ENCODE assay signal across 16 cellular contexts in the genomic region with DNA sequence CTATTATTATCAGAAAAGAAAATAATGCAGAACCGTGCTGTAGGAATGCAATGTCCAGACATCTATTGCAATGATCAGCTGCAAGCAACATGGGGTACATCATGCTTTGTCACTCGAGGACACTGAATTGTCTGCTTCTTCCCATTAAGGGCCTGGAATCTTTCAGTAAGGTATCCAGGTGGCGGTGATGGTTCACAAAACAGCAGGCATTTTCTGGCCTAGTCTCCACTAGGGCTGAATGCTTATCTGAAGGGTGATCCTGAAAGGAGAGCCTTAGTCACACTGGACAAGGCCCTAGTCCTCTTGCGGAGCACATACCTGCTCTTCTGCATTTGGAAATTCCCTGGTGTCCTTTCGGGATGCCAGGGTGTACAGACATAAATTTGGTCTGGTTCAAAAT. TPM values are rescaled to one million over a fixed set of nuclear protein-coding genes. Genes with fewer than 3 reads are reported as not detected.
DNase-seq lines count a peak whose midpoint lies in the region; TF ChIP-seq lines count a peak whose summit lies in the region.
"Had no signal": no experiment of that assay in that cellular context is flagged by ENCODE, and none has a peak within 500 bp of the region (broad histone marks: within the 10 kb centered on the region; RNA-seq: fewer than 3 reads in every experiment).

No MANE protein-coding gene starts in this region.

- H3K4me1 Mint-ChIP-seq in nephron = peaks cover 79% of the 10 kb centered on the region

- TF ChIP-seq CTCF in BE2C (IDR thresholded peaks at IDR 0.05; ENCODE audit: low read depth, low read length) = peak; percentile 21
- no peak for TF ChIP-seq CTCF in VCaP (conservative IDR thresholded peaks at IDR 0.05)
- TF ChIP-seq CTCF in hepatocyte (IDR thresholded peaks at IDR 0.05; ENCODE audit: poor library complexity) = no peak
- no peak for TF ChIP-seq CTCF in nephron (IDR thresholded peaks at IDR 0.05; ENCODE audit: unreplicated experiment in 3 of 3)

- H3K9me3 ChIP-seq in BE2C = no peaks in the 10 kb centered on the region
- no peaks in the 10 kb centered on the region for H3K9me3 ChIP-seq in hepatocyte (ENCODE audit: low read depth)
- H3K9me3 ChIP-seq: SJSA1 had no signal

- WGBS in hepatocyte (ENCODE audit: low lambda C conversion rate, missing lambda C conversion rate) = 65% methylated on average over 5 of the region's 5 CpGs

- peaks cover 25% of the 10 kb centered on the region for H3K36me3 ChIP-seq in BE2C
- no peaks in the 10 kb centered on the region for H3K36me3 ChIP-seq in hepatocyte (replicated peaks; ENCODE audit: insufficient read depth, low read depth)
- H3K36me3 ChIP-seq: SJSA1 had no signal

- no peaks in the 10 kb centered on the region for H3K9me3 Mint-ChIP-seq in nephron

- peaks cover 35% of the 10 kb centered on the region for H3K4me1 ChIP-seq in BE2C
- H3K4me1 ChIP-seq in hepatocyte (ENCODE audit: insufficient read depth) = peaks cover 22% of the 10 kb centered on the region
- H3K4me1 ChIP-seq: SJSA1 had no signal

- H3K27ac ChIP-seq in VCaP = peak overlapping the region; percentile 43; the same call in 1 of the 2 replicates
- H3K27ac ChIP-seq in hepatocyte = peak overlapping the region; percentile 52
- H3K27ac ChIP-seq: GM23248, SJSA1 had no signal

- no peak overlapping the region for H3K4me3 Mint-ChIP-seq in nephron

- H2AFZ ChIP-seq in hepatocyte = no peak overlapping the region
- H2AFZ ChIP-seq: GM23248 had no signal

- H3K9me2 ChIP-seq in hepatocyte (replicated peaks; ENCODE audit: insufficient read depth) = no peaks in the 10 kb centered on the region

- no peak overlapping the region for H3K4me3 ChIP-seq in BE2C (ENCODE audit: low read depth, low read length)
- H3K4me3 ChIP-seq in hepatocyte = no peak overlapping the region
- H3K4me3 ChIP-seq: GM23248, SJSA1 had no signal

- H4K20me1 ChIP-seq in hepatocyte (ENCODE audit: insufficient read depth, poor library complexity, severe bottlenecking) = no peaks in the 10 kb centered on the region

- H3K27ac Mint-ChIP-seq in nephron = peak overlapping the region; percentile 91 to 96 (median 93)

- H3K27me3 Mint-ChIP-seq in nephron (ENCODE audit: low read depth) = no peaks in the 10 kb centered on the region

- peak; percentile 20 for DNase-seq in BE2C
- DNase-seq in hepatocyte (ENCODE audit: low spot score) = no peak
- no peak for DNase-seq in NAMALWA (ENCODE audit: low spot score)
- no peak for DNase-seq in NCI-H1105 (lab: John Stamatoyannopoulos, UW)
- DNase-seq in cortex of kidney (lab: John Stamatoyannopoulos, UW) = no peak
- DNase-seq: AML-193, DND-41, GM23248, IMR-90, Karpas-422, NCI-H1048, NCI-H146, NCI-H2029 treated with DMSO at 0.1 percent for 48 hours had no signal

- H3K36me3 Mint-ChIP-seq in nephron (ENCODE audit: low read depth) = peaks cover 13% of the 10 kb centered on the region

- peaks cover 17% of the 10 kb centered on the region for H3K79me2 ChIP-seq in hepatocyte

- H3K27me3 ChIP-seq in BE2C (no peaks in the 10 kb centered on the region), hepatocyte (no peaks in the 10 kb centered on the region)
- H3K27me3 ChIP-seq: SJSA1 had no signal

- no peak overlapping the region for H3K4me2 ChIP-seq in hepatocyte

RNA-seq across cellular contexts. Expression of a gene that starts 21.2 kb away (rescaled TPM):
- polyA plus RNA-seq in BE2C (2012; ENCODE audit: insufficient read depth, insufficient read length, low read depth) = 37.1 TPM
- 79.1 and 90.8 TPM in 2 replicates for total RNA-seq in hepatocyte
- polyA plus RNA-seq in hepatocyte = 46.8 and 54.8 TPM in 2 replicates

RNA-seq across cellular contexts. Expression of a gene that starts 47.3 kb away (rescaled TPM):
- 2.4 TPM for polyA plus RNA-seq in BE2C (2012; ENCODE audit: insufficient read depth, insufficient read length, low read depth)
- total RNA-seq in hepatocyte = 49.6 and 59.0 TPM in 2 replicates
- polyA plus RNA-seq in hepatocyte = 43.1 and 55.5 TPM in 2 replicates
